22 cellular contexts compared by ENCODE assay signal in the genomic region with DNA sequence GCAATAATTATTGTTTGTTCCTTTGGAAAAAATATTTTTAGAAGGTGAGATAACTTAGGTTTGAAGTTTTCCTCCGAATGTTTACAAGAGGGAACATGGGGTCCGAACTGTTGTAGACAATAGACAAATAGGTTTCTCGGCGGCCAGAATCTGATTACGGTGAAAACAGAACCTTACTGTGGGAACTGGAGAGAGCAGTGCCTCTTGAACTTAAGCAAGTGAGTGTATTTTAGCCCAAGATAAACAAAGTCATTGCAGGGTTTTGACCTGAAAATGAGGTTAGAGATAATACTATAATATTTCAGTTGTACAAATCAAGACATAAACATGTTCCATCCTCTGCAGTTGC.
DNase-seq lines count a peak whose midpoint lies in the region; ATAC-seq and TF ChIP-seq lines count a peak whose summit lies in the region.
"Had no signal": no experiment of that assay in that cellular context is flagged by ENCODE, and none has a peak within 500 bp of the region (broad histone marks: within the 10 kb centered on the region; RNA-seq: fewer than 3 reads in every experiment).

No MANE protein-coding gene starts in this region.

- no peaks in the 10 kb centered on the region for H3K9me2 ChIP-seq in hepatocyte (replicated peaks; ENCODE audit: insufficient read depth)

- H2AK5ac ChIP-seq in IMR-90 (ENCODE audit: low read depth, low read length) (peak overlapping the region; percentile 21; the same call in 1 of the 2 replicates), mesenchymal stem cell (ENCODE audit: low read length, severe bottlenecking) (no peak overlapping the region)

- H3K9me1 ChIP-seq in IMR-90 (ENCODE audit: insufficient read depth, low read length): peaks cover 14% of the 10 kb centered on the region

- H4K20me1 ChIP-seq in IMR-90 (ENCODE audit: insufficient read depth, low read length): 0 out of 2 replicates have a peak, but pooled peaks cover 3% of the 10 kb centered on the region
- no peaks in the 10 kb centered on the region for H4K20me1 ChIP-seq in hepatocyte (ENCODE audit: insufficient read depth, poor library complexity, severe bottlenecking)

- no peak overlapping the region for H3K56ac ChIP-seq in IMR-90 (ENCODE audit: extremely low read depth, insufficient read depth, low read length)

- H3K27me3 ChIP-seq in IMR-90 (ENCODE audit: control insufficient read depth, insufficient read depth, low read length) (no peaks in the 10 kb centered on the region), hepatocyte (no peaks in the 10 kb centered on the region), mesenchymal stem cell (ENCODE audit: control insufficient read depth in 1 of 2, insufficient read depth in 1 of 2, low read length in 2 of 2) (no peaks in the 10 kb centered on the region)

- H4K5ac ChIP-seq in IMR-90 (ENCODE audit: low read depth, low read length): no peak overlapping the region

- TF ChIP-seq CTCF in IMR-90 (conservative IDR thresholded peaks at IDR 0.05; ENCODE audit: low read depth, low read length) (no peak), hepatocyte (IDR thresholded peaks at IDR 0.05; ENCODE audit: poor library complexity) (no peak)

- H3K9ac ChIP-seq in IMR-90 (ENCODE audit: low read depth, low read length): no peak overlapping the region
- H3K9ac ChIP-seq in mesenchymal stem cell (ENCODE audit: low read length): no peak overlapping the region
- H3K9ac ChIP-seq: KMS-11 had no signal

- H2AK9ac ChIP-seq in IMR-90 (replicated peaks; ENCODE audit: low read depth, low read length, poor library complexity): no peak overlapping the region

- no peak for TF ChIP-seq RAD21 in IMR-90 (IDR thresholded peaks at IDR 0.05; ENCODE audit: low read length)

- H3K79me1 ChIP-seq in IMR-90 (ENCODE audit: low read depth in 1 of 2, low read length in 2 of 2): no peaks in the 10 kb centered on the region
- H3K79me1 ChIP-seq in mesenchymal stem cell (replicated peaks; ENCODE audit: low read length, poor library complexity, severe bottlenecking): no peaks in the 10 kb centered on the region

- BruUV-seq in IMR-90 (replicated peaks; lab: Mats Ljungman, UMichigan): no TSS peak

- dilution Hi-C loops in IMR-90 (cut with HindIII; ENCODE audit: low sequenced_read_pairs, unreplicated experiment): no loop called here

- in situ Hi-C loops in IMR-90 (cut with MboI; ENCODE audit: low sequenced_read_pairs): no loop called here

- H2BK15ac ChIP-seq in IMR-90 (ENCODE audit: low read depth, low read length) (peak overlapping the region; percentile 61; the same call in 2 of the 3 replicates), mesenchymal stem cell (ENCODE audit: low read depth, poor library complexity, severe bottlenecking) (no peak overlapping the region)

- H3K4me1 ChIP-seq in IMR-90 (ENCODE audit: control insufficient read depth, insufficient read depth, low read length) (peaks cover 13% of the 10 kb centered on the region), hepatocyte (ENCODE audit: insufficient read depth) (peaks cover 12% of the 10 kb centered on the region), mesenchymal stem cell (ENCODE audit: control insufficient read depth, insufficient read depth, low read depth, low read length) (peaks cover 6% of the 10 kb centered on the region)

- DNase-seq in NCI-H1092 treated with DMSO at 0.1 percent for 48 hours (lab: John Stamatoyannopoulos, UW) (peak; percentile 25), NCI-H1092 (lab: John Stamatoyannopoulos, UW) (no peak), IMR-90 (no peak), hepatocyte (ENCODE audit: low spot score) (no peak), mesenchymal stem cell (peak; percentile 34), retina (no peak), NCI-H2029 treated with DMSO at 0.1 percent for 48 hours (lab: John Stamatoyannopoulos, UW) (no peak)
- DNase-seq: CD8-positive, alpha-beta T cell; DMS79 treated with DMSO at 0.1 percent for 48 hours; HCEC 1CT; MM.1S; NCI-H1417 treated with DMSO at 0.1 percent for 48 hours; NCI-H1694 treated with DMSO at 0.1 percent for 48 hours; NCI-H2081 treated with DMSO at 0.1 percent for 48 hours; NCI-H2171; NCI-H524; SHP77 treated with DMSO at 0.1 percent for 48 hours had no signal

- H3K79me2 ChIP-seq in hepatocyte: no peaks in the 10 kb centered on the region

- H3K4me2 ChIP-seq in IMR-90 (ENCODE audit: low read depth, low read length) (no peak overlapping the region), hepatocyte (peak overlapping the region; percentile 47), mesenchymal stem cell (ENCODE audit: low read length, poor library complexity, severe bottlenecking) (no peak overlapping the region)
- H3K4me2 ChIP-seq: KMS-11 had no signal

- H3K27ac ChIP-seq in IMR-90 (ENCODE audit: insufficient read depth, low read length) (no peak overlapping the region), hepatocyte (no peak overlapping the region), mesenchymal stem cell (ENCODE audit: low read length, poor library complexity, severe bottlenecking) (no peak overlapping the region)
- H3K27ac ChIP-seq: 22Rv1, C4-2B, KMS-11, RWPE1 had no signal

- CTCF ChIA-PET in IMR-90 (lab: Yijun Ruan, JAX): no interaction called here

- H4K8ac ChIP-seq in IMR-90 (ENCODE audit: low read depth in 2 of 2, low read length in 2 of 2) (no peak overlapping the region), mesenchymal stem cell (ENCODE audit: low read length) (no peak overlapping the region)

- POLR2A ChIA-PET in IMR-90 (lab: Charles Lee; ENCODE audit: unreplicated experiment): no interaction called here

- WGBS in IMR-90 (ENCODE audit: extremely low coverage in 2 of 2, insufficient read length in 1 of 2), 2 experiments: no CpG with 5 or more reads among the region's 5 CpGs
- 44% methylated on average over 5 of the region's 5 CpGs for WGBS in hepatocyte (ENCODE audit: low lambda C conversion rate, missing lambda C conversion rate)
- 40% methylated on average over 5 of the region's 5 CpGs for WGBS in mesenchymal stem cell

- H3K4ac ChIP-seq in IMR-90 (ENCODE audit: low read depth, low read length): 0 out of 2 replicates have a peak overlapping the region, but pooled peaks have one; percentile 67
- peak overlapping the region in 1 of 2 experiments; percentile 62 for H3K4ac ChIP-seq in mesenchymal stem cell (ENCODE audit: low read depth in 1 of 2, low read length in 2 of 2)

- H2AFZ ChIP-seq in IMR-90 (replicated peaks; ENCODE audit: low read length, poor library complexity): no peak overlapping the region
- H2AFZ ChIP-seq in hepatocyte: no peak overlapping the region
- no peak overlapping the region for H2AFZ ChIP-seq in mesenchymal stem cell (ENCODE audit: low read depth, low read length)

- H3K4me3 ChIP-seq in IMR-90 (ENCODE audit: insufficient read depth, low read depth, low read length) (no peak overlapping the region), hepatocyte (no peak overlapping the region), mesenchymal stem cell (ENCODE audit: insufficient read depth in 1 of 2, low read depth in 1 of 2, low read length in 2 of 2) (no peak overlapping the region)

- H3K18ac ChIP-seq in IMR-90 (ENCODE audit: low read depth, low read length) (no peak overlapping the region), mesenchymal stem cell (ENCODE audit: low read depth in 1 of 2, low read length in 2 of 2) (peak overlapping the region in 1 of 2 experiments; percentile 7)

- no peak for TF ChIP-seq POLR2A in IMR-90 (IDR thresholded peaks at IDR 0.05; ENCODE audit: low read depth, low read length)

- H3K23ac ChIP-seq in IMR-90 (ENCODE audit: low read depth, low read length) (no peak overlapping the region), mesenchymal stem cell (ENCODE audit: low read length in 2 of 2) (no peak overlapping the region)

- H3K14ac ChIP-seq in IMR-90 (replicated peaks; ENCODE audit: low read depth, low read length) (no peak overlapping the region), mesenchymal stem cell (ENCODE audit: low read length in 2 of 2) (no peak overlapping the region)

- peak overlapping the region; percentile 81 for H2BK20ac ChIP-seq in IMR-90 (ENCODE audit: low read depth, low read length)

- intact Hi-C loops in IMR-90 (cut with micrococcal nuclease): no loop called here

- H2BK120ac ChIP-seq in IMR-90 (ENCODE audit: low read depth, low read length): no peak overlapping the region; the same call in 1 of the 2 replicates
- H2BK120ac ChIP-seq in mesenchymal stem cell (ENCODE audit: low read depth, low read length): no peak overlapping the region

- H2BK5ac ChIP-seq in IMR-90 (ENCODE audit: low read depth, low read length, poor library complexity, severe bottlenecking): no peak overlapping the region
- no peak overlapping the region for H2BK5ac ChIP-seq in mesenchymal stem cell (ENCODE audit: low read depth, low read length, poor library complexity, severe bottlenecking)

- ATAC-seq in IMR-90 (ENCODE audit: low read depth): no peak
- ATAC-seq in HG02981 (IDR thresholded peaks at IDR 0.05; ENCODE audit: unreplicated experiment): no peak
- ATAC-seq: CD8-positive, alpha-beta T cell had no signal

- H4K91ac ChIP-seq in IMR-90 (ENCODE audit: insufficient read depth, low read depth, low read length): peak overlapping the region; percentile 28; the same call in 1 of the 2 replicates
- no peak overlapping the region for H4K91ac ChIP-seq in mesenchymal stem cell (ENCODE audit: low read length)

- H3K36me3 ChIP-seq in IMR-90 (ENCODE audit: control insufficient read depth, insufficient read depth, low read length): no peaks in the 10 kb centered on the region
- no peaks in the 10 kb centered on the region for H3K36me3 ChIP-seq in hepatocyte (replicated peaks; ENCODE audit: insufficient read depth, low read depth)
- H3K36me3 ChIP-seq in mesenchymal stem cell (ENCODE audit: control insufficient read depth in 1 of 2, insufficient read depth in 2 of 2, low read depth in 1 of 2, low read length in 2 of 2): no peaks in the 10 kb centered on the region

- H3K9me3 ChIP-seq in IMR-90 (ENCODE audit: control insufficient read depth, insufficient read depth, low read length): no peaks in the 10 kb centered on the region
- H3K9me3 ChIP-seq in hepatocyte (ENCODE audit: low read depth): no peaks in the 10 kb centered on the region
- H3K9me3 ChIP-seq in mesenchymal stem cell (ENCODE audit: control insufficient read depth, low read length): no peaks in the 10 kb centered on the region

- H2BK12ac ChIP-seq in mesenchymal stem cell (ENCODE audit: low read length in 2 of 2): no peak overlapping the region

TF ChIP-seq in IMR-90, 13 proteins besides CTCF, POLR2A, EP300 and RAD21 (continues in another document):
- TF ChIP-seq SMC3 (IDR thresholded peaks at IDR 0.05; ENCODE audit: low read depth, low read length) (no peak), CHD1 (IDR thresholded peaks at IDR 0.05; ENCODE audit: low read depth, low read length) (no peak), FOS (IDR thresholded peaks at IDR 0.05; ENCODE audit: low read depth, low read length) (no peak), RCOR1 (IDR thresholded peaks at IDR 0.05; ENCODE audit: insufficient replicate concordance, low read length) (no peak), RFX5 (IDR thresholded peaks at IDR 0.05; ENCODE audit: low read depth, low read length) (no peak), MAFK (IDR thresholded peaks at IDR 0.05; ENCODE audit: low read depth, low read length) (no peak), BHLHE40 (IDR thresholded peaks at IDR 0.05; ENCODE audit: low read depth, low read length) (no peak), MAZ (IDR thresholded peaks at IDR 0.05; ENCODE audit: borderline replicate concordance, low read depth, low read length) (no peak), NFE2L2 (IDR thresholded peaks at IDR 0.05; ENCODE audit: low read depth, low read length) (no peak)

Comparison
In these comparisons a context has a peak if more than half of its experiments do, and no peak if none do; other contexts are left out.
1. DNase-seq: peak in NCI-H1092 treated with DMSO at 0.1 percent for 48 hours (single experiment) and mesenchymal stem cell (single experiment); none in NCI-H1092 (single experiment), IMR-90 (single experiment), hepatocyte (single experiment), retina (single experiment) and NCI-H2029 treated with DMSO at 0.1 percent for 48 hours (single experiment).